ENCODE assay signal across 3 cellular contexts in the genomic region with DNA sequence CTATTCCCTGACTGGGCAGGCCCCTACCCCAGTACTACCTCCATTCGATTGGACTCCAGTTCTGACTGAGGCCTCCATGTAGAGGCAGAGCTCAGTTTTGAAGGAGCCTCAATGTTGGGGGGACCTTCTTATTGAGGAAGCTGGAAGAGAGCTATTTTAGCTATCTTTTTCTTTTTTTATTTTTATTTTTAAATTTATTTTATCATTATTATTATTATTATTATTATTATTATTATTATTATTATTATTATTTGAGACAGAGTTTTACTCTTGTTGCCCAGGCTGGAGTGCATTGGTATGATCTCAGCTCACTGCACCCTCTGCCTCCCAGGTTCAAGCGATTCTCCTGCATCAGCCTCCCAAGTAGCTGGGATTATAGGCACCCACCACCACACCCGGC. TPM values are rescaled to one million over a fixed set of nuclear protein-coding genes. Genes with fewer than 3 reads are reported as not detected.
"Had no signal": no experiment of that assay in that cellular context is flagged by ENCODE, and none has a peak within 500 bp of the region (broad histone marks: within the 10 kb centered on the region; RNA-seq: fewer than 3 reads in every experiment).

No MANE protein-coding gene starts in this region.

RNA-seq across cellular contexts. Expression of a gene that starts 55.2 kb away (rescaled TPM):
- total RNA-seq: M059J, MCF 10A, NCI-H460 had no signal
